In the genomic region with DNA sequence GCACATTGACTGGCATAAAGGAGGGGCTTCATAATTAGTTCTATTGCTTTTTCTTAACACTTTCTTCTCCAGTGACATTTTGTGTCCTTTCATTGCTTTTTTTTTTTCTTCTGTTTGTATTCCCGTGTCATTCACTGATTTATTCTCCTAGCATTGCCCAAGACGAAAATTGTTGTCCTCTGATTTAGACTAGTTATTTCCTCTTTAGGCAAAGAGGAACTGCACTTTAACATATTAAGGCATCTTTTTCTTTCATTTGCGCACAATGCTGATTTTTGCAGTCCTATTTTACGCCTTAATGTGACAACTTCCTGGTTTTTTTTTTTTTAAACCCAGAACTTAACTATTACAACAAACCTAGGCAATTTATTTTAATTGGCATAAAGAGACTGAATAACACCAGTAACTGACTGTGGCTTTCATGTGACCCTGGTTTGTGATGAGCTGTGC, we compare ENCODE assay signal across 12 cellular contexts. TPM values are rescaled to one million over a fixed set of nuclear protein-coding genes. Genes with fewer than 3 reads are reported as not detected.
A peak's percentile ranks its signal among the peaks of the same experiment; 100 is the strongest.
DNase-seq lines count a peak whose midpoint lies in the region; ATAC-seq and TF ChIP-seq lines count a peak whose summit lies in the region.
"Had no signal": no experiment of that assay in that cellular context is flagged by ENCODE, and none has a peak within 500 bp of the region (broad histone marks: within the 10 kb centered on the region; RNA-seq: fewer than 3 reads in every experiment).

No MANE protein-coding gene starts in this region.

- TF ChIP-seq POLR2A in gastroesophageal sphincter (IDR thresholded peaks at IDR 0.05): no peak

- no peak for TF ChIP-seq CTCF in tibial artery (IDR thresholded peaks at IDR 0.05)
- no peak for TF ChIP-seq CTCF in gastroesophageal sphincter (IDR thresholded peaks at IDR 0.05)
- no peak for TF ChIP-seq CTCF in dorsolateral prefrontal cortex (IDR thresholded peaks at IDR 0.05 in 54 of 56, conservative IDR thresholded peaks at IDR 0.05 in 2 of 56; ENCODE audit: low read depth in 1 of 56, partially characterized antibody in 56 of 56)

- no peaks in the 10 kb centered on the region for H3K27me3 Mint-ChIP-seq in activated CD8-positive, alpha-beta memory T cell treated with anti-CD3 and anti-CD28 coated beads, Interleukin-2, amount 10 ng/mL, durations not matched to agents 7 days and 5 days

- no peak for DNase-seq in activated CD8-positive, alpha-beta memory T cell treated with anti-CD3 and anti-CD28 coated beads, Interleukin-2, amount 10 ng/mL, durations not matched to agents 7 days and 5 days
- no peak for DNase-seq in activated CD8-positive, alpha-beta memory T cell treated with anti-CD3 and anti-CD28 coated beads, Interleukin-2, amount 50 U/mL, for 4 hours
- DNase-seq in OCI-M1 (lab: John Stamatoyannopoulos, UW) (peak; percentile 66), foreskin melanocyte (peak; percentile 53), tibial artery (no peak), dorsolateral prefrontal cortex (no peak), DMS114 treated with DMSO at 0.1 percent for 48 hours (lab: John Stamatoyannopoulos, UW; ENCODE audit: unreplicated experiment) (no peak)
- DNase-seq: activated CD4-positive, alpha-beta T cell treated with anti-CD3 and anti-CD28 coated beads, Interleukin-2, amount 50 U/mL, for 4 hours; head of caudate nucleus; NCI-H1092 treated with DMSO at 0.1 percent for 48 hours; PC-9 had no signal

- H3K4me1 ChIP-seq in tibial artery (peaks cover 0 to 83% (median 46%) of the 10 kb centered on the region in 4 donors), gastroesophageal sphincter (peaks cover 8 to 77% (median 14%) of the 10 kb centered on the region in 3 donors)

- H3K27me3 ChIP-seq in tibial artery: no peaks in the 10 kb centered on the region
- H3K27me3 ChIP-seq in gastroesophageal sphincter: no peaks in the 10 kb centered on the region
- H3K27me3 ChIP-seq in dorsolateral prefrontal cortex: no peaks in the 10 kb centered on the region

- H3K9me3 ChIP-seq in tibial artery (no peaks in the 10 kb centered on the region), gastroesophageal sphincter (no peaks in the 10 kb centered on the region)

- H3K36me3 Mint-ChIP-seq in activated CD8-positive, alpha-beta memory T cell treated with anti-CD3 and anti-CD28 coated beads, Interleukin-2, amount 10 ng/mL, durations not matched to agents 7 days and 5 days: peaks cover 38% of the 10 kb centered on the region

- TF ChIP-seq EP300 in gastroesophageal sphincter (IDR thresholded peaks at IDR 0.05): no peak

- intact Hi-C loops in tibial artery (cut with DNase I; ENCODE audit: low total_unique reads): no loop called here
- intact Hi-C loops in dorsolateral prefrontal cortex (cut with DNase I): no loop called here

- H3K4me3 ChIP-seq in tibial artery (no peak overlapping the region), gastroesophageal sphincter (no peak overlapping the region), dorsolateral prefrontal cortex (no peak overlapping the region)
- H3K4me3 ChIP-seq: PC-9 had no signal

- H3K27ac Mint-ChIP-seq in activated CD8-positive, alpha-beta memory T cell treated with anti-CD3 and anti-CD28 coated beads, Interleukin-2, amount 10 ng/mL, durations not matched to agents 7 days and 5 days: peak overlapping the region; percentile 98

- CTCF ChIA-PET in activated CD8-positive, alpha-beta memory T cell treated with anti-CD3 and anti-CD28 coated beads, Interleukin-2, amount 10 ng/mL, durations not matched to agents 7 days and 5 days (lab: Charles Lee): interaction anchor here (0.5 to 1.3 kb wide), 3 partner anchors 42 to 553 kb away, joined by 4 to 5 read pairs (median 4); no protein-coding TSS in a partner anchor

- H3K9me3 Mint-ChIP-seq in activated CD8-positive, alpha-beta memory T cell treated with anti-CD3 and anti-CD28 coated beads, Interleukin-2, amount 10 ng/mL, durations not matched to agents 7 days and 5 days (ENCODE audit: low read depth): no peaks in the 10 kb centered on the region

- peak overlapping the region; percentile 36 for H3K4me3 Mint-ChIP-seq in activated CD8-positive, alpha-beta memory T cell treated with anti-CD3 and anti-CD28 coated beads, Interleukin-2, amount 10 ng/mL, durations not matched to agents 7 days and 5 days

- peak overlapping the region; percentile 4 to 76 for H3K27ac ChIP-seq in tibial artery
- H3K27ac ChIP-seq in gastroesophageal sphincter: peak overlapping the region in 2 of 4 donors; percentile 15 to 52
- peak overlapping the region in 16 of 59 donors; percentile 4 to 57 (median 35) for H3K27ac ChIP-seq in dorsolateral prefrontal cortex
- H3K27ac ChIP-seq: PC-9 had no signal

- H3K4me1 Mint-ChIP-seq in activated CD8-positive, alpha-beta memory T cell treated with anti-CD3 and anti-CD28 coated beads, Interleukin-2, amount 10 ng/mL, durations not matched to agents 7 days and 5 days: peaks cover 79% of the 10 kb centered on the region

- ATAC-seq in activated CD8-positive, alpha-beta memory T cell treated with anti-CD3 and anti-CD28 coated beads, Interleukin-2, amount 10 ng/mL, durations not matched to agents 7 days and 5 days: no peak
- no peak for ATAC-seq in gastroesophageal sphincter

- H3K36me3 ChIP-seq in tibial artery (no peaks in the 10 kb centered on the region), gastroesophageal sphincter (no peaks in the 10 kb centered on the region)

- WGBS in gastroesophageal sphincter (ENCODE audit: low coverage in 1 of 2), 2 donors: 65 to 89% methylated on average over 3 to 4 of the region's 4 CpGs

RNA-seq across cellular contexts. Expression of a gene that starts 39.7 kb away (rescaled TPM):
- total RNA-seq in activated CD8-positive, alpha-beta memory T cell treated with anti-CD3 and anti-CD28 coated beads, Interleukin-2, amount 10 ng/mL, durations not matched to agents 7 days and 5 days: 10 to 100 TPM; 34.8 to 35.9 TPM
- total RNA-seq in gastroesophageal sphincter (10 to 100 TPM; 34.7 to 81.4 (median 62.5) TPM), dorsolateral prefrontal cortex (10 to 100 TPM; 24.8 to 70.5 (median 48.1) TPM)

Comparison
In these comparisons a context has a peak if more than half of its experiments do, and no peak if none do; other contexts are left out.
1. DNase-seq: peak in OCI-M1 (single experiment) and foreskin melanocyte (single experiment); none in activated CD8-positive, alpha-beta memory T cell treated with anti-CD3 and anti-CD28 coated beads, Interleukin-2, amount 10 ng/mL, durations not matched to agents 7 days and 5 days (single experiment), activated CD8-positive, alpha-beta memory T cell treated with anti-CD3 and anti-CD28 coated beads, Interleukin-2, amount 50 U/mL, for 4 hours (single experiment), tibial artery (0 of 2), dorsolateral prefrontal cortex (0 of 10) and DMS114 treated with DMSO at 0.1 percent for 48 hours (single experiment).